Comparison of ENCODE assay signal across 1 cellular context in the genomic region with DNA sequence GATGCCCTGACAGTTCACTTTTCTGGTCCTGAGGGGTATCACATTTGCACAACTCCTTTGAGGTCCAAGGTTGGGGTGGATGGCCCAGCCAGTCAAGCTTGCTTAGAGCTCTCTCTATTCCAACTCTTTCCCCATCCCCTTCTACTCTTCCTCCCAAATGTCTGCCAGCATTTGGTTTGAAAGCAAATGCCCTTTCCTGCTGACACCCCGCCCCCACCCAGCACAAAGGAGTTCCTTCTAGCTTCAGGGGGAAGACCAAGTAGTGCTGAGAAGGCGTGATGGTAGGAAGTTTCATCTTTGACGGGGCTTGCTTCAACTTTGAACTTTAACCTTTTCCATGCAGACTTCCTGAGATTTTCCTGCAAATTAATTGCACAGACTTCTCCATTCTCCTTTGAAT.
TF ChIP-seq lines count a peak whose summit lies in the region.

No MANE protein-coding gene starts in this region.

TF ChIP-seq in HepG2, 621 proteins besides CTCF, POLR2A, EP300 and RAD21:
- no peak for TF ChIP-seq MEIS1 (CRISPR knock-in tag; IDR thresholded peaks at IDR 0.05; ENCODE audit: borderline replicate concordance)
- no peak for TF ChIP-seq FOXC1 (CRISPR knock-in tag; IDR thresholded peaks at IDR 0.05; ENCODE audit: borderline replicate concordance)
- TF ChIP-seq SAP130 (CRISPR knock-in tag; IDR thresholded peaks at IDR 0.05; ENCODE audit: low read depth), result no peak
- TF ChIP-seq ZEB1 (IDR thresholded peaks at IDR 0.05; ENCODE audit: insufficient replicate concordance, low read depth), result no peak
- TF ChIP-seq GPN1 (CRISPR knock-in tag; IDR thresholded peaks at IDR 0.05; ENCODE audit: borderline replicate concordance), result no peak
- no peak for TF ChIP-seq ETV6 (CRISPR knock-in tag; conservative IDR thresholded peaks at IDR 0.05)
- no peak for TF ChIP-seq ZNF773 (CRISPR knock-in tag; IDR thresholded peaks at IDR 0.05; ENCODE audit: borderline replicate concordance)
- no peak for TF ChIP-seq HNF4A (CRISPR knock-in tag; IDR thresholded peaks at IDR 0.05)
- no peak for TF ChIP-seq MBD4 (IDR thresholded peaks at IDR 0.05; ENCODE audit: borderline replicate concordance, low read length)
- no peak for TF ChIP-seq ZBTB20 (CRISPR knock-in tag; IDR thresholded peaks at IDR 0.05; ENCODE audit: borderline replicate concordance, low read depth)
- no peak for TF ChIP-seq ZNF678 (CRISPR knock-in tag; IDR thresholded peaks at IDR 0.05)
- TF ChIP-seq, protein P1, sequence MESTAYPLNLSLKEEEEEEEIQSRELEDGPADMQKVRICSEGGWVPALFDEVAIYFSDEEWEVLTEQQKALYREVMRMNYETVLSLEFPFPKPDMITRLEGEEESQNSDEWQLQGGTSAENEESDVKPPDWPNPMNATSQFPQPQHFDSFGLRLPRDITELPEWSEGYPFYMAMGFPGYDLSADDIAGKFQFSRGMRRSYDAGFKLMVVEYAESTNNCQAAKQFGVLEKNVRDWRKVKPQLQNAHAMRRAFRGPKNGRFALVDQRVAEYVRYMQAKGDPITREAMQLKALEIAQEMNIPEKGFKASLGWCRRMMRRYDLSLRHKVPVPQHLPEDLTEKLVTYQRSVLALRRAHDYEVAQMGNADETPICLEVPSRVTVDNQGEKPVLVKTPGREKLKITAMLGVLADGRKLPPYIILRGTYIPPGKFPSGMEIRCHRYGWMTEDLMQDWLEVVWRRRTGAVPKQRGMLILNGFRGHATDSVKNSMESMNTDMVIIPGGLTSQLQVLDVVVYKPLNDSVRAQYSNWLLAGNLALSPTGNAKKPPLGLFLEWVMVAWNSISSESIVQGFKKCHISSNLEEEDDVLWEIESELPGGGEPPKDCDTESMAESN (CRISPR knock-in tag; conservative IDR thresholded peaks at IDR 0.05), result no peak
- TF ChIP-seq SMC3 (IDR thresholded peaks at IDR 0.05; ENCODE audit: low read length), result no peak
- TF ChIP-seq, protein P2, sequence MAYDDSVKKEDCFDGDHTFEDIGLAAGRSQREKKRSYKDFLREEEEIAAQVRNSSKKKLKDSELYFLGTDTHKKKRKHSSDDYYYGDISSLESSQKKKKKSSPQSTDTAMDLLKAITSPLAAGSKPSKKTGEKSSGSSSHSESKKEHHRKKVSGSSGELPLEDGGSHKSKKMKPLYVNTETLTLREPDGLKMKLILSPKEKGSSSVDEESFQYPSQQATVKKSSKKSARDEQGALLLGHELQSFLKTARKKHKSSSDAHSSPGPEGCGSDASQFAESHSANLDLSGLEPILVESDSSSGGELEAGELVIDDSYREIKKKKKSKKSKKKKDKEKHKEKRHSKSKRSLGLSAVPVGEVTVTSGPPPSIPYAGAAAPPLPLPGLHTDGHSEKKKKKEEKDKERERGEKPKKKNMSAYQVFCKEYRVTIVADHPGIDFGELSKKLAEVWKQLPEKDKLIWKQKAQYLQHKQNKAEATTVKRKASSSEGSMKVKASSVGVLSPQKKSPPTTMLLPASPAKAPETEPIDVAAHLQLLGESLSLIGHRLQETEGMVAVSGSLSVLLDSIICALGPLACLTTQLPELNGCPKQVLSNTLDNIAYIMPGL (CRISPR knock-in tag; IDR thresholded peaks at IDR 0.05; ENCODE audit: borderline replicate concordance in 1 of 2, low read depth in 1 of 2), result no peak
- TF ChIP-seq POLR2AphosphoS2 (IDR thresholded peaks at IDR 0.05; ENCODE audit: low read depth, low read length), result no peak
- no peak for TF ChIP-seq NFE2L1 (CRISPR knock-in tag; IDR thresholded peaks at IDR 0.05; ENCODE audit: borderline replicate concordance)
- TF ChIP-seq ZNF746 (CRISPR knock-in tag; IDR thresholded peaks at IDR 0.05), result no peak
